In genomic region chr3:145849115-145849514, GRCh38 we compare ENCODE assay signal across 23 cellular contexts.
"Had no signal": no experiment of that assay in that cellular context is flagged by ENCODE, and none has a peak within 500 bp of the region (broad histone marks: within the 10 kb centered on the region; RNA-seq: fewer than 3 reads in every experiment).

No MANE protein-coding gene starts in this region.

- DNase-seq: activated CD4-positive, alpha-beta T cell treated with anti-CD3 and anti-CD28 coated beads for 4 hours; activated CD4-positive, alpha-beta T cell treated with anti-CD3 and anti-CD28 coated beads, Interleukin-2, amount 50 U/mL, for 4 hours; activated naive CD4-positive, alpha-beta T cell treated with Interleukin-2 at 50 U/mL for 16 hours; activated naive CD8-positive, alpha-beta T cell treated with anti-CD3 and anti-CD28 coated beads for 36 hours; activated T-cell treated with anti-CD3 and anti-CD28 coated beads for 4 hours; activated T-cell treated with anti-CD3 and anti-CD28 coated beads, Interleukin-2, amount 50 U/mL, for 72 hours; amniotic stem cell; brain microvascular endothelial cell; islet precursor cell; left ventricle myocardium superior; mammary epithelial cell; naive B cell; nephron progenitor cell; nucleus accumbens; pancreas; psoas muscle; stimulated activated naive CD4-positive, alpha-beta T cell treated with Interleukin-2 at 50 U/mL for 16 hours; T-helper 1 cell had no signal

- ATAC-seq: activated T-cell treated with anti-CD3 and anti-CD28 coated beads, Interleukin-2, amount 50 U/mL, for 72 hours; left ventricle myocardium superior; pancreas; psoas muscle had no signal

- H3K27ac ChIP-seq: brain microvascular endothelial cell, pancreas, psoas muscle, tibial nerve, VCaP had no signal

- H3K9me3 ChIP-seq: pancreas, psoas muscle, tibial nerve had no signal

- H3K27me3 ChIP-seq: brain microvascular endothelial cell, pancreas, tibial nerve had no signal

- FAIRE-seq: astrocyte, endothelial cell of umbilical vein, frontal cortex, pancreas had no signal

- H3K36me3 ChIP-seq: brain microvascular endothelial cell, pancreas, tibial nerve had no signal

- H3K4me1 ChIP-seq: pancreas, psoas muscle had no signal

- H3K4me3 ChIP-seq: pancreas, psoas muscle, tibial nerve had no signal
